ENCODE assay signal across 22 cellular contexts in genomic region chr4:114383055-114383454, GRCh38.
"Had no signal": no experiment of that assay in that cellular context is flagged by ENCODE, and none has a peak within 500 bp of the region (broad histone marks: within the 10 kb centered on the region; RNA-seq: fewer than 3 reads in every experiment).

No MANE protein-coding gene starts in this region.

- H3K9me3 ChIP-seq: heart left ventricle, neutrophil, thyroid gland had no signal

- H3K4me1 ChIP-seq: heart left ventricle, parathyroid adenoma, thyroid gland had no signal

- H3K4me1 Mint-ChIP-seq: activated T-helper 17 cell treated with anti-CD3 and anti-CD28 coated beads, Interleukin-2, amount 50 U/mL, for 72 hours; nephron had no signal

- H3K36me3 ChIP-seq: brain microvascular endothelial cell, heart left ventricle, neutrophil, thyroid gland had no signal

- ATAC-seq: activated naive CD4-positive, alpha-beta T cell treated with anti-CD3 and anti-CD28 coated beads, Interleukin-2, amount 50 U/mL, for 72 hours; activated T-helper 17 cell treated with anti-CD3 and anti-CD28 coated beads, Interleukin-2, amount 50 U/mL, for 72 hours; left ventricle myocardium superior; right cardiac atrium; WTC11 had no signal

- H3K4me3 ChIP-seq: heart left ventricle, skin epidermis, thyroid gland had no signal

- DNase-seq: activated CD8-positive, alpha-beta memory T cell treated with anti-CD3 and anti-CD28 coated beads for 24 hours; activated CD8-positive, alpha-beta memory T cell treated with anti-CD3 and anti-CD28 coated beads, Interleukin-2, amount 50 U/mL, for 4 hours; activated T-cell treated with anti-CD3 and anti-CD28 coated beads, Interleukin-2, amount 50 U/mL, for 24 hours; central memory CD4-positive, alpha-beta T cell; dermis blood vessel endothelial cell; effector CD8-positive, alpha-beta T cell; erythroblast; left ventricle myocardium superior; stimulated activated CD4-positive, alpha-beta T cell treated with anti-CD3 and anti-CD28 coated beads, Interleukin-15, amount 100 ng/mL, for 24 hours; stimulated activated naive CD4-positive, alpha-beta T cell; T-helper 9 cell; thyroid gland had no signal

- H3K36me3 Mint-ChIP-seq: activated naive CD4-positive, alpha-beta T cell treated with anti-CD3 and anti-CD28 coated beads, Interleukin-2, amount 50 U/mL, for 72 hours; WTC11 had no signal

- H3K27ac Mint-ChIP-seq: activated naive CD4-positive, alpha-beta T cell treated with anti-CD3 and anti-CD28 coated beads, Interleukin-2, amount 50 U/mL, for 72 hours; activated T-cell treated with anti-CD3 and anti-CD28 coated beads, Interleukin-2, amount 50 U/mL, for 24 hours; activated T-helper 17 cell treated with anti-CD3 and anti-CD28 coated beads, Interleukin-2, amount 50 U/mL, for 72 hours; nephron; WTC11 had no signal

- H3K9me3 Mint-ChIP-seq: activated naive CD4-positive, alpha-beta T cell treated with anti-CD3 and anti-CD28 coated beads, Interleukin-2, amount 50 U/mL, for 72 hours; activated T-cell treated with anti-CD3 and anti-CD28 coated beads, Interleukin-2, amount 50 U/mL, for 24 hours; activated T-helper 17 cell treated with anti-CD3 and anti-CD28 coated beads, Interleukin-2, amount 50 U/mL, for 72 hours; nephron; WTC11 had no signal

- H3K4me3 Mint-ChIP-seq: activated T-cell treated with anti-CD3 and anti-CD28 coated beads, Interleukin-2, amount 50 U/mL, for 24 hours; activated T-helper 17 cell treated with anti-CD3 and anti-CD28 coated beads, Interleukin-2, amount 50 U/mL, for 72 hours; nephron; WTC11 had no signal
